Comparison of ENCODE assay signal across 29 cellular contexts in genomic region chr2:201953386-201953785, GRCh38.
"Had no signal": no experiment of that assay in that cellular context is flagged by ENCODE, and none has a peak within 500 bp of the region (broad histone marks: within the 10 kb centered on the region; RNA-seq: fewer than 3 reads in every experiment).

No MANE protein-coding gene starts in this region.

- H3K27me3 ChIP-seq: adrenal gland, ascending aorta, brain microvascular endothelial cell had no signal

- H3K4me3 Mint-ChIP-seq: activated T-cell treated with anti-CD3 and anti-CD28 coated beads, Interleukin-2, amount 50 U/mL, for 24 hours; activated T-helper 17 cell treated with anti-CD3 and anti-CD28 coated beads, Interleukin-2, amount 50 U/mL, for 72 hours; endodermal cell; nephron progenitor cell; T-cell; T-helper 2 cell treated with Interferon-gamma antibody and Interleukin-4, amounts not matched to agents 5 μg/mL and 100 μg/mL, for 36 hours had no signal

- H3K36me3 ChIP-seq: adrenal gland, ascending aorta, brain microvascular endothelial cell, esophagus squamous epithelium, thoracic aorta, upper lobe of right lung had no signal

- H3K4me3 ChIP-seq: adrenal gland, ascending aorta, esophagus squamous epithelium, mucosa of descending colon, thoracic aorta, upper lobe of right lung had no signal

- H3K9ac ChIP-seq: parathyroid adenoma had no signal

- H3K27ac Mint-ChIP-seq: activated naive CD4-positive, alpha-beta T cell treated with anti-CD3 and anti-CD28 coated beads, Interleukin-2, amount 50 U/mL, for 72 hours; activated T-cell treated with anti-CD3 and anti-CD28 coated beads, Interleukin-2, amount 50 U/mL, for 24 hours; activated T-helper 17 cell treated with anti-CD3 and anti-CD28 coated beads, Interleukin-2, amount 50 U/mL, for 72 hours; endodermal cell; T-cell; T-helper 2 cell treated with Interferon-gamma antibody and Interleukin-4, amounts not matched to agents 5 μg/mL and 100 μg/mL, for 36 hours had no signal

- H3K9me3 Mint-ChIP-seq: activated naive CD4-positive, alpha-beta T cell treated with anti-CD3 and anti-CD28 coated beads, Interleukin-2, amount 50 U/mL, for 72 hours; activated T-cell treated with anti-CD3 and anti-CD28 coated beads, Interleukin-2, amount 50 U/mL, for 24 hours; activated T-helper 17 cell treated with anti-CD3 and anti-CD28 coated beads, Interleukin-2, amount 50 U/mL, for 72 hours; endodermal cell; nephron progenitor cell; T-cell; T-helper 2 cell treated with Interferon-gamma antibody and Interleukin-4, amounts not matched to agents 5 μg/mL and 100 μg/mL, for 36 hours had no signal

- H3K27ac ChIP-seq: adrenal gland, ascending aorta, brain microvascular endothelial cell, esophagus squamous epithelium, parathyroid adenoma, thoracic aorta, upper lobe of right lung, VCaP had no signal

- H3K4me1 Mint-ChIP-seq: activated T-helper 17 cell treated with anti-CD3 and anti-CD28 coated beads, Interleukin-2, amount 50 U/mL, for 72 hours; T-cell had no signal

- ATAC-seq: activated naive CD4-positive, alpha-beta T cell treated with anti-CD3 and anti-CD28 coated beads, Interleukin-2, amount 50 U/mL, for 72 hours; activated T-helper 17 cell treated with anti-CD3 and anti-CD28 coated beads, Interleukin-2, amount 50 U/mL, for 72 hours; upper lobe of right lung had no signal

- DNase-seq: activated CD4-positive, alpha-beta T cell treated with anti-CD3 and anti-CD28 coated beads, Interleukin-2, amount 50 U/mL, for 4 hours; activated CD4-positive, CD25-positive, alpha-beta regulatory T cell treated with anti-CD3 and anti-CD28 coated beads, Interleukin-2, amount 50 U/mL, for 72 hours; activated CD8-positive, alpha-beta memory T cell treated with anti-CD3 and anti-CD28 coated beads for 24 hours; activated CD8-positive, alpha-beta memory T cell treated with anti-CD3 and anti-CD28 coated beads, Interleukin-2, amount 50 U/mL, for 4 hours; activated T-cell treated with anti-CD3 and anti-CD28 coated beads, Interleukin-2, amount 50 U/mL, for 24 hours; adrenal gland; brain microvascular endothelial cell; cerebellar nuclear complex; cortex of kidney; endodermal cell; esophagus squamous epithelium; foreskin fibroblast; hypothalamus; mesenchymal stem cell; mucosa of descending colon; nephron progenitor cell; nucleus accumbens; stimulated activated CD4-positive, alpha-beta T cell treated with anti-CD3 and anti-CD28 coated beads, Interleukin-4, amount 100 ng/mL, for 24 hours; stimulated activated naive CD4-positive, alpha-beta T cell treated with Interleukin-2 at 50 U/mL for 16 hours; T-cell; upper lobe of right lung had no signal

- H3K36me3 Mint-ChIP-seq: activated naive CD4-positive, alpha-beta T cell treated with anti-CD3 and anti-CD28 coated beads, Interleukin-2, amount 50 U/mL, for 72 hours; T-cell had no signal

- H3K4me1 ChIP-seq: adrenal gland, ascending aorta, upper lobe of right lung had no signal

- FAIRE-seq: islet of Langerhans had no signal

- H3K9me3 ChIP-seq: adrenal gland, ascending aorta, esophagus squamous epithelium, mucosa of descending colon, thoracic aorta, upper lobe of right lung had no signal
